In genomic region chr6:39852324-39852723, GRCh38 we compare ENCODE assay signal across 20 cellular contexts.
A peak's percentile ranks its signal among the peaks of the same experiment; 100 is the strongest.
DNase-seq lines count a peak whose midpoint lies in the region; ATAC-seq and TF ChIP-seq lines count a peak whose summit lies in the region.
"Had no signal": no experiment of that assay in that cellular context is flagged by ENCODE, and none has a peak within 500 bp of the region (broad histone marks: within the 10 kb centered on the region; RNA-seq: fewer than 3 reads in every experiment).

No MANE protein-coding gene starts in this region.

- H3K18ac ChIP-seq in neuronal stem cell (ENCODE audit: low read length) = no peak overlapping the region

- H3K23ac ChIP-seq in neuronal stem cell (ENCODE audit: low read depth, low read length, poor library complexity) = no peak overlapping the region

- H3K27me3 ChIP-seq in heart left ventricle = no peaks in the 10 kb centered on the region
- no peaks in the 10 kb centered on the region for H3K27me3 ChIP-seq in dorsolateral prefrontal cortex
- no peaks in the 10 kb centered on the region for H3K27me3 ChIP-seq in sigmoid colon
- no peaks in the 10 kb centered on the region for H3K27me3 ChIP-seq in tibial artery
- H3K27me3 ChIP-seq in neuronal stem cell (ENCODE audit: control insufficient read depth in 3 of 3, insufficient read depth in 3 of 3, low read depth in 1 of 3, low read length in 3 of 3) = no peaks in the 10 kb centered on the region
- H3K27me3 ChIP-seq in esophagus squamous epithelium = no peaks in the 10 kb centered on the region
- H3K27me3 ChIP-seq: BLaER1 treated with 17β-estradiol and CSF1 and Interleukin-3, amounts not matched to agents 10 nM and 100 nM had no signal

- H2BK15ac ChIP-seq in neuronal stem cell (ENCODE audit: low read length) = no peak overlapping the region

- no peak overlapping the region for H4K91ac ChIP-seq in neuronal stem cell (ENCODE audit: low read depth, low read length, poor library complexity)

- WGBS in heart left ventricle, 4 donors = 82 to 88% (median 86%) methylated on average over 8 to 9 of the region's 9 CpGs
- WGBS in sigmoid colon, 2 donors = 88 to 91% methylated on average over 9 of the region's 9 CpGs
- no CpG with 5 or more reads among the region's 9 CpGs for WGBS in neuronal stem cell (ENCODE audit: extremely low coverage in 2 of 2, insufficient read length in 2 of 2, insufficient replicate concordance in 1 of 2), 2 donors
- 50% methylated on average over 1 of the region's 9 CpGs; no CpG with 5 or more reads in 1 of the 2 donors for WGBS in esophagus squamous epithelium, 2 donors

- H2AFZ ChIP-seq in neuronal stem cell (ENCODE audit: low read length) = no peak overlapping the region

- H3K36me3 ChIP-seq in heart left ventricle (peaks cover 0 to 13% (median 7%) of the 10 kb centered on the region in 9 donors), sigmoid colon (peaks cover 0 to 14% (median 11%) of the 10 kb centered on the region in 4 donors), tibial artery (peaks cover 0 to 10% (median 7%) of the 10 kb centered on the region in 3 donors), neuronal stem cell (replicated peaks in 1 of 2; ENCODE audit: control insufficient read depth in 2 of 2, insufficient read depth in 2 of 2, low read length in 2 of 2) (no peaks in the 10 kb centered on the region), esophagus squamous epithelium (peaks cover 0 to 9% (median 0%) of the 10 kb centered on the region in 3 donors)
- H3K36me3 ChIP-seq: BLaER1 treated with 17β-estradiol and CSF1 and Interleukin-3, amounts not matched to agents 10 nM and 100 nM had no signal

- no peak overlapping the region for H3K4me2 ChIP-seq in neuronal stem cell (ENCODE audit: insufficient read depth, low read length, poor library complexity, severe bottlenecking)

- H3K4me1 ChIP-seq in heart left ventricle (peaks cover 0 to 70% (median 40%) of the 10 kb centered on the region in 12 donors), sigmoid colon (peaks cover 0 to 60% (median 30%) of the 10 kb centered on the region in 4 donors), tibial artery (peaks cover 7 to 100% (median 81%) of the 10 kb centered on the region in 4 donors), neuronal stem cell (ENCODE audit: control insufficient read depth in 2 of 2, insufficient read depth in 1 of 2, low read depth in 1 of 2, low read length in 2 of 2) (no peaks in the 10 kb centered on the region), esophagus squamous epithelium (peaks cover 0 to 83% (median 3%) of the 10 kb centered on the region in 3 donors)

- H3K14ac ChIP-seq in neuronal stem cell (ENCODE audit: low read length) = no peak overlapping the region

- TF ChIP-seq EP300 in sigmoid colon (IDR thresholded peaks at IDR 0.05) = no peak

- peak overlapping the region in 7 of 12 donors; percentile 10 to 56 (median 26) for H3K27ac ChIP-seq in heart left ventricle
- peak overlapping the region in 53 of 59 donors; percentile 5 to 91 (median 82) for H3K27ac ChIP-seq in dorsolateral prefrontal cortex
- H3K27ac ChIP-seq in sigmoid colon = peak overlapping the region in 1 of 4 donors; percentile 60
- peak overlapping the region; percentile 53 to 75 for H3K27ac ChIP-seq in tibial artery
- H3K27ac ChIP-seq in neuronal stem cell (replicated peaks; ENCODE audit: low read length) = no peak overlapping the region
- peak overlapping the region in 2 of 4 donors; percentile 40 to 46 for H3K27ac ChIP-seq in esophagus squamous epithelium
- H3K27ac ChIP-seq: BLaER1 treated with 17β-estradiol and CSF1 and Interleukin-3, amounts not matched to agents 10 nM and 100 nM had no signal

- H4K8ac ChIP-seq in neuronal stem cell (ENCODE audit: low read depth, low read length) = no peak overlapping the region

- H3K4me3 ChIP-seq in heart left ventricle (no peak overlapping the region), dorsolateral prefrontal cortex (no peak overlapping the region), sigmoid colon (no peak overlapping the region), tibial artery (no peak overlapping the region), neuronal stem cell (ENCODE audit: low read length in 2 of 2) (no peak overlapping the region), esophagus squamous epithelium (no peak overlapping the region)
- H3K4me3 ChIP-seq: BLaER1 treated with 17β-estradiol and CSF1 and Interleukin-3, amounts not matched to agents 10 nM and 100 nM had no signal

- no peak overlapping the region for H2AK5ac ChIP-seq in neuronal stem cell (ENCODE audit: low read depth, low read length)

- H3K4ac ChIP-seq in neuronal stem cell (ENCODE audit: low read length) = no peak overlapping the region

- no peak overlapping the region for H2BK120ac ChIP-seq in neuronal stem cell (ENCODE audit: low read depth, low read length)

- TF ChIP-seq CTCF in heart left ventricle (IDR thresholded peaks at IDR 0.05) (no peak), dorsolateral prefrontal cortex (IDR thresholded peaks at IDR 0.05 in 54 of 56, conservative IDR thresholded peaks at IDR 0.05 in 2 of 56; ENCODE audit: low read depth in 1 of 56, partially characterized antibody in 56 of 56) (no peak), sigmoid colon (IDR thresholded peaks at IDR 0.05) (no peak), tibial artery (IDR thresholded peaks at IDR 0.05) (no peak), esophagus squamous epithelium (IDR thresholded peaks at IDR 0.05) (no peak)

- DNase-seq in heart left ventricle (no peak), cardiac septum (ENCODE audit: low spot score) (no peak), dorsolateral prefrontal cortex (no peak), sigmoid colon (peak; percentile 56), tibial artery (no peak), SKM-1 treated with dmso at 0.1 percent for 144 hours (lab: John Stamatoyannopoulos, UW; ENCODE audit: unreplicated experiment) (no peak), neuronal stem cell (ENCODE audit: low spot score) (no peak), esophagus squamous epithelium (lab: John Stamatoyannopoulos, UW) (no peak)
- DNase-seq: 8988T; Caco-2; CD4-positive, alpha-beta memory T cell; DMS 273 treated with DMSO at 0.1 percent for 48 hours; DND-41; NCI-H1105; NCI-H1694; NCI-H2081; NCI-H2171 treated with DMSO at 0.1 percent for 48 hours; NCI-H524 treated with DMSO at 0.1 percent for 48 hours; NCI-H82 had no signal

- intact Hi-C loops in heart left ventricle (cut with DNase I) = no loop called here
- intact Hi-C loops in cardiac septum (cut with DNase I) = no loop called here
- intact Hi-C loops in dorsolateral prefrontal cortex (cut with DNase I) = loop anchor here in 1 of 2 donors (5.0 kb wide), 1 partner anchor 45 kb away; no protein-coding TSS in a partner anchor
- intact Hi-C loops in sigmoid colon (cut with DNase I) = no loop called here
- intact Hi-C loops in tibial artery (cut with DNase I; ENCODE audit: low total_unique reads) = no loop called here
- intact Hi-C loops in esophagus squamous epithelium (cut with DNase I) = no loop called here

- no peak overlapping the region for H2BK12ac ChIP-seq in neuronal stem cell (ENCODE audit: low read length)

- no peak overlapping the region for H3K9ac ChIP-seq in neuronal stem cell (ENCODE audit: low read depth, low read length, poor library complexity)
- H3K9ac ChIP-seq: BLaER1 treated with 17β-estradiol and CSF1 and Interleukin-3, amounts not matched to agents 10 nM and 100 nM had no signal

- no peaks in the 10 kb centered on the region for H3K9me3 ChIP-seq in heart left ventricle
- H3K9me3 ChIP-seq in sigmoid colon = no peaks in the 10 kb centered on the region
- no peaks in the 10 kb centered on the region for H3K9me3 ChIP-seq in tibial artery
- H3K9me3 ChIP-seq in neuronal stem cell (replicated peaks in 1 of 2; ENCODE audit: control insufficient read depth in 2 of 2, insufficient read depth in 1 of 2, low read depth in 1 of 2, low read length in 2 of 2) = no peaks in the 10 kb centered on the region
- H3K9me3 ChIP-seq in esophagus squamous epithelium = no peaks in the 10 kb centered on the region
- H3K9me3 ChIP-seq: BLaER1 treated with 17β-estradiol and CSF1 and Interleukin-3, amounts not matched to agents 10 nM and 100 nM; Caco-2 had no signal

- H2BK5ac ChIP-seq in neuronal stem cell (ENCODE audit: low read length) = no peak overlapping the region

- ATAC-seq in heart left ventricle = no peak

- TF ChIP-seq POLR2A in heart left ventricle (IDR thresholded peaks at IDR 0.05) (no peak), sigmoid colon (IDR thresholded peaks at IDR 0.05) (no peak), esophagus squamous epithelium (IDR thresholded peaks at IDR 0.05) (no peak)

- no peaks in the 10 kb centered on the region for H3K79me1 ChIP-seq in neuronal stem cell (ENCODE audit: low read depth, low read length)
